Comparison of ENCODE assay signal across 20 cellular contexts in genomic region chr3:11214451-11214987, GRCh38.
"Had no signal": no experiment of that assay in that cellular context is flagged by ENCODE, and none has a peak within 500 bp of the region (broad histone marks: within the 10 kb centered on the region; RNA-seq: fewer than 3 reads in every experiment).

No MANE protein-coding gene starts in this region.

- H3K4me2 ChIP-seq: KMS-11 had no signal

- H3K4me3 ChIP-seq: SK-N-MC had no signal

- H3K9ac ChIP-seq: KMS-11 had no signal

- H3K27ac ChIP-seq: KMS-11, SK-N-MC, VCaP had no signal

- DNase-seq: activated CD4-positive, alpha-beta T cell treated with anti-CD3 and anti-CD28 coated beads for 36 hours; activated CD8-positive, alpha-beta memory T cell treated with anti-CD3 and anti-CD28 coated beads, Interleukin-2, amount 50 U/mL, for 4 hours; activated CD8-positive, alpha-beta T cell treated with anti-CD3 and anti-CD28 coated beads for 36 hours; activated gamma-delta T cell treated with Interleukin-2 at 50 U/mL for 16 hours; activated naive CD4-positive, alpha-beta T cell treated with anti-CD3 and anti-CD28 coated beads, Interleukin-2, amount 10 ng/mL, durations not matched to agents 7 days and 5 days; activated naive CD8-positive, alpha-beta T cell treated with anti-CD3 and anti-CD28 coated beads, Interleukin-2, amount 50 U/mL, for 24 hours; activated T-cell treated with anti-CD3 and anti-CD28 coated beads, Interleukin-2, amount 50 U/mL, for 72 hours; amniotic stem cell; IMR-90; NCI-H1092; NCI-H1417; NCI-H1930; NCI-H2171 treated with DMSO at 0.1 percent for 48 hours; NCI-H345; NCI-H510A treated with DMSO at 0.1 percent for 48 hours; T-helper 1 cell had no signal

- ATAC-seq: activated CD4-positive, alpha-beta T cell treated with anti-CD3 and anti-CD28 coated beads for 36 hours; activated CD8-positive, alpha-beta T cell treated with anti-CD3 and anti-CD28 coated beads for 36 hours; activated naive CD8-positive, alpha-beta T cell treated with anti-CD3 and anti-CD28 coated beads, Interleukin-2, amount 50 U/mL, for 24 hours; activated T-cell treated with anti-CD3 and anti-CD28 coated beads, Interleukin-2, amount 50 U/mL, for 72 hours; Right ventricle myocardium inferior had no signal
